Comparison of ENCODE assay signal across 22 cellular contexts in the genomic region with DNA sequence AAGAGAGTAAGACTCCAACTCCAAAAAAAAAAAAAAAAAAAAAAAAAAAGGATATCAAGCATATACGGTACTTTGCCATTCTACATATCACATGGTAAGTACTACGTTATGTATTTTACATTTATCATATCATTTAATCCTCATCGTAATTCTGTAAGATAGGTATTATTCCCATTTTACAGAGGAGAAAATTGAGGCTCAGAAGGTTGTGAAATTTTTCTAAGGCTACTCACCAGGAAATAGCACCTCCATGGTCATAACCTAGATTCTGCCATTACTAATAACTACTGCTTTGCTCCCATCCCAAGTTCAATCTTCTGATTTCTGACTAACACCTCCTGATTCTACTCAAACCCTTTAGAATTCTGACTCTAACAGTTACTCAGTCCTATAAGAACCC.
"Had no signal": no experiment of that assay in that cellular context is flagged by ENCODE, and none has a peak within 500 bp of the region (broad histone marks: within the 10 kb centered on the region; RNA-seq: fewer than 3 reads in every experiment).

No MANE protein-coding gene starts in this region.

- H3K27ac ChIP-seq: PC-9, VCaP had no signal

- H3K4me3 ChIP-seq: PC-9 had no signal

- H3K27ac Mint-ChIP-seq: activated CD4-positive, alpha-beta T cell treated with anti-CD3 and anti-CD28 coated beads for 36 hours; activated CD8-positive, alpha-beta T cell treated with anti-CD3 and anti-CD28 coated beads for 36 hours; activated naive CD8-positive, alpha-beta T cell treated with anti-CD3 and anti-CD28 coated beads, Interleukin-2, amount 50 U/mL, for 24 hours; brain; T-cell had no signal

- DNase-seq: activated CD4-positive, alpha-beta T cell treated with anti-CD3 and anti-CD28 coated beads for 36 hours; activated CD8-positive, alpha-beta memory T cell treated with anti-CD3 and anti-CD28 coated beads, Interleukin-2, amount 50 U/mL, for 48 hours; activated CD8-positive, alpha-beta T cell treated with anti-CD3 and anti-CD28 coated beads for 36 hours; activated naive CD8-positive, alpha-beta T cell treated with anti-CD3 and anti-CD28 coated beads, Interleukin-2, amount 50 U/mL, for 24 hours; activated T-cell treated with anti-CD3 and anti-CD28 coated beads, Interleukin-2, amount 50 U/mL, for 1 hour; amygdala; Kasumi-1; NCI-H1048; NCI-H146; NCI-H187 treated with DMSO at 0.1 percent for 48 hours; NCI-H2081 treated with DMSO at 0.1 percent for 48 hours; NCI-H446; NCI-H524; PC-9; SHP77 treated with DMSO at 0.1 percent for 48 hours; T-cell; T-helper 2 cell had no signal

- H3K27me3 Mint-ChIP-seq: activated CD4-positive, alpha-beta T cell treated with anti-CD3 and anti-CD28 coated beads for 36 hours; activated CD8-positive, alpha-beta T cell treated with anti-CD3 and anti-CD28 coated beads for 36 hours; activated naive CD8-positive, alpha-beta T cell treated with anti-CD3 and anti-CD28 coated beads, Interleukin-2, amount 50 U/mL, for 24 hours; central memory CD8-positive, alpha-beta T cell; T-cell had no signal

- FAIRE-seq: astrocyte had no signal

- H3K9me3 Mint-ChIP-seq: activated CD8-positive, alpha-beta T cell treated with anti-CD3 and anti-CD28 coated beads for 36 hours; activated naive CD4-positive, alpha-beta T cell treated with anti-CD3 and anti-CD28 coated beads, Interleukin-2, amount 50 U/mL, for 72 hours; central memory CD8-positive, alpha-beta T cell; T-cell had no signal

- H3K4me3 Mint-ChIP-seq: activated CD4-positive, alpha-beta T cell treated with anti-CD3 and anti-CD28 coated beads for 36 hours; activated CD8-positive, alpha-beta T cell treated with anti-CD3 and anti-CD28 coated beads for 36 hours; activated naive CD8-positive, alpha-beta T cell treated with anti-CD3 and anti-CD28 coated beads, Interleukin-2, amount 50 U/mL, for 24 hours; brain; central memory CD8-positive, alpha-beta T cell; T-cell had no signal

- ATAC-seq: activated CD4-positive, alpha-beta T cell treated with anti-CD3 and anti-CD28 coated beads for 36 hours; activated CD8-positive, alpha-beta T cell treated with anti-CD3 and anti-CD28 coated beads for 36 hours; activated naive CD4-positive, alpha-beta T cell treated with anti-CD3 and anti-CD28 coated beads, Interleukin-2, amount 50 U/mL, for 72 hours; activated naive CD8-positive, alpha-beta T cell treated with anti-CD3 and anti-CD28 coated beads, Interleukin-2, amount 50 U/mL, for 24 hours; T-cell had no signal
